ENCODE assay signal across 1 cellular context in genomic region chr1:2339206-2340085, GRCh38.
TF ChIP-seq lines count a peak whose summit lies in the region.

No MANE protein-coding gene starts in this region.

TF ChIP-seq in IMR-90, 13 proteins besides CTCF, POLR2A, EP300 and RAD21:
- TF ChIP-seq BHLHE40 (IDR thresholded peaks at IDR 0.05; ENCODE audit: low read depth, low read length): no peak
- no peak for TF ChIP-seq CHD1 (IDR thresholded peaks at IDR 0.05; ENCODE audit: low read depth, low read length)
- TF ChIP-seq, protein P1, sequence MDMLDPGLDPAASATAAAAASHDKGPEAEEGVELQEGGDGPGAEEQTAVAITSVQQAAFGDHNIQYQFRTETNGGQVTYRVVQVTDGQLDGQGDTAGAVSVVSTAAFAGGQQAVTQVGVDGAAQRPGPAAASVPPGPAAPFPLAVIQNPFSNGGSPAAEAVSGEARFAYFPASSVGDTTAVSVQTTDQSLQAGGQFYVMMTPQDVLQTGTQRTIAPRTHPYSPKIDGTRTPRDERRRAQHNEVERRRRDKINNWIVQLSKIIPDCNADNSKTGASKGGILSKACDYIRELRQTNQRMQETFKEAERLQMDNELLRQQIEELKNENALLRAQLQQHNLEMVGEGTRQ (IDR thresholded peaks at IDR 0.05; ENCODE audit: low read depth, low read length): no peak
- no peak for TF ChIP-seq RCOR1 (IDR thresholded peaks at IDR 0.05; ENCODE audit: insufficient replicate concordance, low read length)
- TF ChIP-seq MXI1 (IDR thresholded peaks at IDR 0.05; ENCODE audit: borderline replicate concordance, low read depth, low read length): no peak
